27 cellular contexts compared by ENCODE assay signal in genomic region chr1:14019461-14019860, GRCh38.
"Had no signal": no experiment of that assay in that cellular context is flagged by ENCODE, and none has a peak within 500 bp of the region (broad histone marks: within the 10 kb centered on the region; RNA-seq: fewer than 3 reads in every experiment).

No MANE protein-coding gene starts in this region.

- H3K27ac ChIP-seq: stomach, suprapubic skin, testis, thoracic aorta, thyroid gland, tibial artery, tibial nerve, transverse colon, upper lobe of left lung, upper lobe of right lung, uterus, vagina had no signal

- H3K9me3 ChIP-seq: stomach, suprapubic skin, testis, thoracic aorta, thyroid gland, tibial artery, tibial nerve, transverse colon, upper lobe of left lung, upper lobe of right lung, uterus, vagina had no signal

- H3K36me3 Mint-ChIP-seq: stimulated activated effector memory CD8-positive, alpha-beta T cell treated with anti-CD3 and anti-CD28 coated beads, Interleukin-12 subunit alpha, Interleukin-12 subunit beta, amount 100 ng/mL, for 72 hours; stimulated activated memory B cell treated with anti-CD40 and anti-IgM and Interleukin-4, amounts not matched to agents 10 μg/mL and 1 μg/mL and 100 μg/mL, for 72 hours; stimulated activated naive B cell treated with anti-CD40 and anti-IgM and Interleukin-4, amounts not matched to agents 10 μg/mL and 1 μg/mL and 100 μg/mL, for 72 hours; type B pancreatic cell had no signal

- H3K4me3 ChIP-seq: stomach, suprapubic skin, testis, thoracic aorta, thyroid gland, tibial artery, tibial nerve, transverse colon, upper lobe of left lung, upper lobe of right lung, uterus, vagina had no signal

- DNase-seq: stimulated activated CD4-positive, alpha-beta T cell treated with anti-CD3 and anti-CD28 coated beads, Interleukin-2, amount 100 ng/mL, for 48 hours; stimulated activated CD4-positive, alpha-beta T cell treated with anti-CD3 and anti-CD28 coated beads, Interleukin-4, amount 100 ng/mL, for 1 hour; stimulated activated CD4-positive, alpha-beta T cell treated with anti-CD3 and anti-CD28 coated beads, Interleukin-4, amount 100 ng/mL, for 24 hours; stimulated activated CD4-positive, alpha-beta T cell treated with anti-CD3 and anti-CD28 coated beads, Interleukin-4, amount 100 ng/mL, for 4 hours; stimulated activated CD8-positive, alpha-beta memory T cell treated with anti-CD3 and anti-CD28 coated beads, Interleukin-4, amount 100 ng/mL, for 48 hours; stimulated activated naive B cell treated with anti-CD40 and anti-IgM and Interleukin-4, amounts not matched to agents 10 μg/mL and 1 μg/mL and 100 μg/mL, for 72 hours; stimulated activated naive CD4-positive, alpha-beta T cell; stimulated activated naive CD4-positive, alpha-beta T cell treated with Interleukin-2 at 50 U/mL for 16 hours; stimulated activated naive CD8-positive, alpha-beta T cell treated with anti-CD3 and anti-CD28 coated beads, Interleukin-15, amount 100 ng/mL, for 72 hours; stimulated activated naive CD8-positive, alpha-beta T cell treated with anti-CD3 and anti-CD28 coated beads, Interleukin-15, Interleukin-2, amounts not matched to agents 100 U/mL and 50 U/mL, for 24 hours; stomach; substantia nigra; testis; thyroid gland; tibial artery; transverse colon; upper lobe of left lung; upper lobe of right lung; uterus had no signal

- H3K9me3 Mint-ChIP-seq: stimulated activated effector memory CD8-positive, alpha-beta T cell treated with anti-CD3 and anti-CD28 coated beads, Interleukin-12 subunit alpha, Interleukin-12 subunit beta, amount 100 ng/mL, for 72 hours; stimulated activated memory B cell treated with anti-CD40 and anti-IgM and Interleukin-4, amounts not matched to agents 10 μg/mL and 1 μg/mL and 100 μg/mL, for 72 hours; stimulated activated naive B cell treated with anti-CD40 and anti-IgM and Interleukin-4, amounts not matched to agents 10 μg/mL and 1 μg/mL and 100 μg/mL, for 72 hours; stimulated activated naive CD8-positive, alpha-beta T cell treated with anti-CD3 and anti-CD28 coated beads, Interleukin-15, Interleukin-2, amounts not matched to agents 100 ng/mL and 50 ng/mL, for 24 hours; type B pancreatic cell had no signal

- H3K27ac Mint-ChIP-seq: stimulated activated effector memory CD8-positive, alpha-beta T cell treated with anti-CD3 and anti-CD28 coated beads, Interleukin-12 subunit alpha, Interleukin-12 subunit beta, amount 100 ng/mL, for 72 hours; stimulated activated memory B cell treated with anti-CD40 and anti-IgM and Interleukin-4, amounts not matched to agents 10 μg/mL and 1 μg/mL and 100 μg/mL, for 72 hours; stimulated activated naive B cell treated with anti-CD40 and anti-IgM and Interleukin-4, amounts not matched to agents 10 μg/mL and 1 μg/mL and 100 μg/mL, for 72 hours; stimulated activated naive CD8-positive, alpha-beta T cell treated with anti-CD3 and anti-CD28 coated beads, Interleukin-15, amount 100 ng/mL, for 72 hours; stimulated activated naive CD8-positive, alpha-beta T cell treated with anti-CD3 and anti-CD28 coated beads, Interleukin-15, Interleukin-2, amounts not matched to agents 100 ng/mL and 50 ng/mL, for 24 hours; type B pancreatic cell had no signal

- H3K4me3 Mint-ChIP-seq: stimulated activated effector memory CD8-positive, alpha-beta T cell treated with anti-CD3 and anti-CD28 coated beads, Interleukin-12 subunit alpha, Interleukin-12 subunit beta, amount 100 ng/mL, for 72 hours; stimulated activated memory B cell treated with anti-CD40 and anti-IgM and Interleukin-4, amounts not matched to agents 10 μg/mL and 1 μg/mL and 100 μg/mL, for 72 hours; stimulated activated naive B cell treated with anti-CD40 and anti-IgM and Interleukin-4, amounts not matched to agents 10 μg/mL and 1 μg/mL and 100 μg/mL, for 72 hours; stimulated activated naive CD8-positive, alpha-beta T cell treated with anti-CD3 and anti-CD28 coated beads, Interleukin-15, amount 100 ng/mL, for 72 hours; stimulated activated naive CD8-positive, alpha-beta T cell treated with anti-CD3 and anti-CD28 coated beads, Interleukin-15, Interleukin-2, amounts not matched to agents 100 ng/mL and 50 ng/mL, for 24 hours; type B pancreatic cell had no signal

- H3K4me1 ChIP-seq: stomach, testis, tibial artery, transverse colon, upper lobe of left lung, upper lobe of right lung, uterus, vagina had no signal

- H3K4me1 Mint-ChIP-seq: stimulated activated effector memory CD8-positive, alpha-beta T cell treated with anti-CD3 and anti-CD28 coated beads, Interleukin-12 subunit alpha, Interleukin-12 subunit beta, amount 100 ng/mL, for 72 hours; stimulated activated memory B cell treated with anti-CD40 and anti-IgM and Interleukin-4, amounts not matched to agents 10 μg/mL and 1 μg/mL and 100 μg/mL, for 72 hours; stimulated activated naive B cell treated with anti-CD40 and anti-IgM and Interleukin-4, amounts not matched to agents 10 μg/mL and 1 μg/mL and 100 μg/mL, for 72 hours; stimulated activated naive CD8-positive, alpha-beta T cell treated with anti-CD3 and anti-CD28 coated beads, Interleukin-15, amount 100 ng/mL, for 72 hours had no signal

- H3K27me3 ChIP-seq: stomach, suprapubic skin, testis, thyroid gland, tibial nerve, transverse colon, upper lobe of left lung, upper lobe of right lung, uterus, vagina had no signal

- H3K36me3 ChIP-seq: stomach, suprapubic skin, thoracic aorta, thyroid gland, tibial artery, tibial nerve, transverse colon, upper lobe of left lung, upper lobe of right lung, uterus, vagina had no signal
